ENCODE assay signal across 25 cellular contexts in the genomic region with DNA sequence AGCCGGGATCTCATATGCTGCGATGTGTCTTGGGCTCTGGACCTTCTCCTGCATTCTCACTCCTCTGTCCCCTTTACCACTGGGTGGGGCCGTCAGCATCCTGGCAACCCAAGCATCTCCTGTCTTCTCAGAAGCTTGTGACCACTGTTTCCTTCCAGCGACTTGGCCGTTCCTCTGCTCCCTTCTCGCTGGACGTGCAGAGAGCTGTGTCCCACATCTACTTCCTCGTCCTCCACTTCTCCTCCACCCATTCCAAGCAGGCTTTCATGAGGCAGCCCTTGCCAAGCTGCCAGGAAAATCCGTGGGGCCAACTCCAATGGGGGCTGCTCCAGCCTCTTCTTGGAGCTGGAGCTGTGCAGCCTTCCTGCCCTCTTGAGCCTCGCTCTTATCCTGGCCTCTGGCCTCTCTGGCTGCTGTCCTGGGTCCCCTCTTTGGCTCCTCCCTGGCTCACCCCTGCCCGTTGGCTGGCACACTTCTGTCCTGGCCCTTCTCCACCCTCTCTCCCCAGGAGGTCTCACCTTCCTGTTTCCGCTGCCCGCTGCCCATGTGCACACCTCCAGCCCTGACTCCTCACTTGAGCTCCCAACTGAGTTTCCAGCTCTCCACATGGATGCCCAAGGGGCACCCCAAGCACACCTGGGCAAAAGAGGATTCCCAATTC. TPM values are rescaled to one million over a fixed set of nuclear protein-coding genes. Genes with fewer than 3 reads are reported as not detected.
DNase-seq lines count a peak whose midpoint lies in the region; ATAC-seq and TF ChIP-seq lines count a peak whose summit lies in the region.
"Had no signal": no experiment of that assay in that cellular context is flagged by ENCODE, and none has a peak within 500 bp of the region (broad histone marks: within the 10 kb centered on the region; RNA-seq: fewer than 3 reads in every experiment).

No MANE protein-coding gene starts in this region.

- CTCF ChIA-PET in activated naive CD4-positive, alpha-beta T cell treated with anti-CD3 and anti-CD28 coated beads, Interleukin-2, amount 10 ng/mL, durations not matched to agents 7 days and 5 days (lab: Charles Lee): interaction anchor here (0.9 to 1.5 kb wide), 5 partner anchors 11 to 299 kb away, joined by 3 read pairs; no protein-coding TSS in a partner anchor
- CTCF ChIA-PET in activated naive CD4-positive, alpha-beta T cell treated with anti-CD3 and anti-CD28 coated beads for 36 hours (lab: Charles Lee): interaction anchor here (1.0 to 1.4 kb wide), 2 partner anchors 9 to 122 kb away, joined by 3 to 6 read pairs; partner anchors contain the start of gene FAM131C

- no peak for DNase-seq in activated naive CD4-positive, alpha-beta T cell treated with anti-CD3 and anti-CD28 coated beads, Interleukin-2, amount 10 ng/mL, durations not matched to agents 7 days and 5 days
- DNase-seq in activated naive CD4-positive, alpha-beta T cell treated with anti-CD3 and anti-CD28 coated beads for 36 hours: no peak
- DNase-seq in T-helper 17 cell: no peak
- peak; percentile 32 for DNase-seq in medulla oblongata (ENCODE audit: extremely low spot score)
- no peak for DNase-seq in type B pancreatic cell (ENCODE audit: extremely low spot score, unreplicated experiment)
- DNase-seq in HK-2 (ENCODE audit: unreplicated experiment): no peak
- no peak for DNase-seq in GF-D8 (lab: John Stamatoyannopoulos, UW)
- no peak for DNase-seq in brain microvascular endothelial cell
- DNase-seq: CD4-positive, alpha-beta memory T cell; foreskin melanocyte; GOT3; Kasumi-1; NCI-H187; NCI-H2227 treated with DMSO at 0.1 percent for 48 hours; NCI-H774; ovary; right cardiac atrium; SIG-M5; stimulated activated CD4-positive, alpha-beta T cell treated with anti-CD3 and anti-CD28 coated beads, Interleukin-15, amount 100 ng/mL, for 24 hours; T-cell had no signal

- intact Hi-C loops in activated naive CD4-positive, alpha-beta T cell treated with anti-CD3 and anti-CD28 coated beads for 36 hours (cut with micrococcal nuclease): no loop called here

- H3K27ac ChIP-seq in brain microvascular endothelial cell: no peak overlapping the region
- H3K27ac ChIP-seq: epithelial cell of prostate, ovary had no signal

- no peaks in the 10 kb centered on the region for H3K36me3 ChIP-seq in brain microvascular endothelial cell (replicated peaks)
- H3K36me3 ChIP-seq: ovary had no signal

- peak overlapping the region; percentile 58 for H3K27ac Mint-ChIP-seq in activated naive CD4-positive, alpha-beta T cell treated with anti-CD3 and anti-CD28 coated beads, Interleukin-2, amount 10 ng/mL, durations not matched to agents 7 days and 5 days
- no peak overlapping the region for H3K27ac Mint-ChIP-seq in activated naive CD4-positive, alpha-beta T cell treated with anti-CD3 and anti-CD28 coated beads for 36 hours
- H3K27ac Mint-ChIP-seq in T-helper 17 cell (peak overlapping the region; percentile 27), type B pancreatic cell (peak overlapping the region; percentile 44)

- no peaks in the 10 kb centered on the region for H3K27me3 ChIP-seq in brain microvascular endothelial cell (replicated peaks)
- H3K27me3 ChIP-seq: ovary had no signal

- no peaks in the 10 kb centered on the region for H3K9me3 ChIP-seq in T-helper 17 cell (ENCODE audit: control insufficient read depth, low read length, poor library complexity, severe bottlenecking)
- H3K9me3 ChIP-seq: ovary had no signal

- TF ChIP-seq CTCF in type B pancreatic cell (conservative IDR thresholded peaks at IDR 0.05): no peak
- TF ChIP-seq CTCF in brain microvascular endothelial cell (IDR thresholded peaks at IDR 0.05; ENCODE audit: low read depth, low read length, missing control alignments): no peak

- H3K36me3 Mint-ChIP-seq in activated naive CD4-positive, alpha-beta T cell treated with anti-CD3 and anti-CD28 coated beads, Interleukin-2, amount 10 ng/mL, durations not matched to agents 7 days and 5 days: no peaks in the 10 kb centered on the region
- H3K36me3 Mint-ChIP-seq in activated naive CD4-positive, alpha-beta T cell treated with anti-CD3 and anti-CD28 coated beads for 36 hours (ENCODE audit: low read depth): no peaks in the 10 kb centered on the region
- H3K36me3 Mint-ChIP-seq in T-helper 17 cell (ENCODE audit: low read depth) (peaks cover 3% of the 10 kb centered on the region), type B pancreatic cell (no peaks in the 10 kb centered on the region)
- H3K36me3 Mint-ChIP-seq: CD4-positive, alpha-beta memory T cell; T-cell had no signal

- peaks cover 59% of the 10 kb centered on the region for H3K27me3 Mint-ChIP-seq in activated naive CD4-positive, alpha-beta T cell treated with anti-CD3 and anti-CD28 coated beads, Interleukin-2, amount 10 ng/mL, durations not matched to agents 7 days and 5 days
- H3K27me3 Mint-ChIP-seq in activated naive CD4-positive, alpha-beta T cell treated with anti-CD3 and anti-CD28 coated beads for 36 hours (ENCODE audit: low read depth): no peaks in the 10 kb centered on the region
- H3K27me3 Mint-ChIP-seq in T-helper 17 cell (peaks cover 28% of the 10 kb centered on the region), type B pancreatic cell (peaks cover 3% of the 10 kb centered on the region)

- H3K4me3 Mint-ChIP-seq in activated naive CD4-positive, alpha-beta T cell treated with anti-CD3 and anti-CD28 coated beads, Interleukin-2, amount 10 ng/mL, durations not matched to agents 7 days and 5 days: peak overlapping the region; percentile 48
- no peak overlapping the region for H3K4me3 Mint-ChIP-seq in activated naive CD4-positive, alpha-beta T cell treated with anti-CD3 and anti-CD28 coated beads for 36 hours
- H3K4me3 Mint-ChIP-seq in T-helper 17 cell (peak overlapping the region; percentile 82), type B pancreatic cell (no peak overlapping the region)

- no peak overlapping the region for H3K4me3 ChIP-seq in brain microvascular endothelial cell (ENCODE audit: low read depth, low read length)
- H3K4me3 ChIP-seq: GM12878, ovary had no signal

- ATAC-seq in T-helper 17 cell: no peak
- ATAC-seq: GM12878, right cardiac atrium, T-cell had no signal

- H3K9me3 Mint-ChIP-seq in activated naive CD4-positive, alpha-beta T cell treated with anti-CD3 and anti-CD28 coated beads, Interleukin-2, amount 10 ng/mL, durations not matched to agents 7 days and 5 days: no peaks in the 10 kb centered on the region
- H3K9me3 Mint-ChIP-seq in activated naive CD4-positive, alpha-beta T cell treated with anti-CD3 and anti-CD28 coated beads for 36 hours: no peaks in the 10 kb centered on the region
- H3K9me3 Mint-ChIP-seq in type B pancreatic cell: no peaks in the 10 kb centered on the region
- H3K9me3 Mint-ChIP-seq: T-cell had no signal

- peaks cover 44% of the 10 kb centered on the region for H3K4me1 Mint-ChIP-seq in activated naive CD4-positive, alpha-beta T cell treated with anti-CD3 and anti-CD28 coated beads, Interleukin-2, amount 10 ng/mL, durations not matched to agents 7 days and 5 days
- H3K4me1 Mint-ChIP-seq in activated naive CD4-positive, alpha-beta T cell treated with anti-CD3 and anti-CD28 coated beads for 36 hours (ENCODE audit: low read depth): no peaks in the 10 kb centered on the region
- H3K4me1 Mint-ChIP-seq in T-helper 17 cell: peaks cover 21% of the 10 kb centered on the region
- H3K4me1 Mint-ChIP-seq in type B pancreatic cell (ENCODE audit: unreplicated experiment): peaks cover 35% of the 10 kb centered on the region

- in situ Hi-C loops in brain microvascular endothelial cell (cut with HindIII; ENCODE audit: low pct_ligation_motif_present, low sequenced_read_pairs): no loop called here

RNA-seq across cellular contexts. Expression of gene FAM131C, which starts 8.8 kb away (rescaled TPM):
- not detected for total RNA-seq in activated naive CD4-positive, alpha-beta T cell treated with anti-CD3 and anti-CD28 coated beads for 36 hours
- total RNA-seq in T-helper 17 cell (not detected), type B pancreatic cell (ENCODE audit: low replicate concordance) (1.4 and 3.1 TPM in 2 replicates)
- total RNA-seq: CD4-positive, alpha-beta memory T cell; GM12878; lung microvascular endothelial cell had no signal

RNA-seq across cellular contexts. Expression of gene CLCNKB, which starts 21.1 kb away (rescaled TPM):
- total RNA-seq in activated naive CD4-positive, alpha-beta T cell treated with anti-CD3 and anti-CD28 coated beads for 36 hours: not detected
- not detected for total RNA-seq in T-helper 17 cell
- total RNA-seq in type B pancreatic cell (ENCODE audit: low replicate concordance): 0.95 and 1.6 TPM in 2 replicates
- total RNA-seq: activated CD8-positive, alpha-beta memory T cell treated with anti-CD3 and anti-CD28 coated beads for 36 hours; CD4-positive, alpha-beta memory T cell; GM12878; lung microvascular endothelial cell; T-cell had no signal

RNA-seq across cellular contexts. Expression of gene CLCNKA, which starts 42.8 kb away (rescaled TPM):
- not detected for total RNA-seq in activated naive CD4-positive, alpha-beta T cell treated with anti-CD3 and anti-CD28 coated beads for 36 hours
- total RNA-seq in T-helper 17 cell (not detected), type B pancreatic cell (ENCODE audit: low replicate concordance) (0.38 and 1.6 TPM in 2 replicates)
- total RNA-seq: activated CD8-positive, alpha-beta memory T cell treated with anti-CD3 and anti-CD28 coated beads for 36 hours; CD4-positive, alpha-beta memory T cell; GM12878; lung microvascular endothelial cell; T-cell; temporal lobe had no signal

RNA-seq across cellular contexts. Expression of gene HSPB7, which starts 46.8 kb away (rescaled TPM):
- not detected for total RNA-seq in activated naive CD4-positive, alpha-beta T cell treated with anti-CD3 and anti-CD28 coated beads for 36 hours
- total RNA-seq in T-helper 17 cell (not detected), type B pancreatic cell (ENCODE audit: low replicate concordance) (0.48 and 0.64 TPM in 2 replicates)
- total RNA-seq: activated CD8-positive, alpha-beta memory T cell treated with anti-CD3 and anti-CD28 coated beads for 36 hours; CD4-positive, alpha-beta memory T cell; GM12878; lung microvascular endothelial cell; temporal lobe had no signal

Comparison
In these comparisons a context has a peak if more than half of its experiments do, and no peak if none do; other contexts are left out.
1. H3K4me3 Mint-ChIP-seq: peak in activated naive CD4-positive, alpha-beta T cell treated with anti-CD3 and anti-CD28 coated beads, Interleukin-2, amount 10 ng/mL, durations not matched to agents 7 days and 5 days (single experiment) and T-helper 17 cell (single experiment); none in activated naive CD4-positive, alpha-beta T cell treated with anti-CD3 and anti-CD28 coated beads for 36 hours (single experiment) and type B pancreatic cell (single experiment).